In the genomic region with DNA sequence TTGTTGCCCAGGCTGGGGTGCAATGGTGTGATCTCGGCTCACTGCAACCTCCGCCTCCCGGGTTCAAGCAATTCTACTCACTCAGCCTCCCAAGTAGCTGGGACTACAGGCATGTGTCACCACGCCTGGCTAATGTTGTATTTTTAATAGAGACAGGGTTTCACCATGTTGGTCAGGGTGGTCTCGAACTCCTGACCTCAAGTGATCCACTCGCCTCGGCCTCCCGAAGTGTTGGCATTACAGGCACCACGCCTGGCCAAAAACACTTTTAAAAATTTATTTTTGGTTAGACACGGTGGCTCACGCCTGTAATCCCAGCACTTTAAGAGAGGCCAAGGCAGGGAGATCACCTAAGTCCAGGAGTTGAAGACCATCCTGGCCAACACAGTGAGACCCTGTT, we compare ENCODE assay signal across 11 cellular contexts. TPM values are rescaled to one million over a fixed set of nuclear protein-coding genes. Genes with fewer than 3 reads are reported as not detected.
DNase-seq lines count a peak whose midpoint lies in the region; ATAC-seq and TF ChIP-seq lines count a peak whose summit lies in the region.
"Not testable (repeated sequence)": the region's sequence is repeated elsewhere in the genome, so short reads cannot be mapped to it uniquely, and the experiment has no call there.
"Had no signal": no experiment of that assay in that cellular context is flagged by ENCODE, and none has a peak within 500 bp of the region (broad histone marks: within the 10 kb centered on the region; RNA-seq: fewer than 3 reads in every experiment).

No MANE protein-coding gene starts in this region.

- H3K27ac ChIP-seq in ACC112 (ENCODE audit: low read depth, low read length) = peak overlapping the region; percentile 100
- H3K27ac ChIP-seq in Karpas-422 (ENCODE audit: low read length) = peak overlapping the region; percentile 95
- H3K27ac ChIP-seq in endodermal cell (ENCODE audit: low read depth, low read length) = not testable (repeated sequence)
- H3K27ac ChIP-seq in prostate gland = peak overlapping the region; percentile 100
- peak overlapping the region; percentile 99 to 100 for H3K27ac ChIP-seq in thoracic aorta

- not testable (repeated sequence) for H3K4me2 ChIP-seq in Karpas-422 (ENCODE audit: low read depth, low read length, poor library complexity, severe bottlenecking)

- H2AFZ ChIP-seq in ACC112 (ENCODE audit: low read length, unreplicated experiment); Karpas-422 (ENCODE audit: low read length): not testable (repeated sequence)

- H3K9me3 Mint-ChIP-seq in activated CD4-positive, alpha-beta T cell treated with anti-CD3 and anti-CD28 coated beads, Interleukin-2, amount 10 ng/mL, durations not matched to agents 24 days and 14 days; endodermal cell; memory B cell: not testable (repeated sequence)

- peaks cover 77% of the 10 kb centered on the region for H3K4me1 Mint-ChIP-seq in activated CD4-positive, alpha-beta T cell treated with anti-CD3 and anti-CD28 coated beads, Interleukin-2, amount 10 ng/mL, durations not matched to agents 24 days and 14 days
- H3K4me1 Mint-ChIP-seq in endodermal cell (peaks cover 63% of the 10 kb centered on the region), memory B cell (peaks cover 59% of the 10 kb centered on the region)

- not testable (repeated sequence) for H3K9me2 ChIP-seq in Karpas-422 (replicated peaks; ENCODE audit: insufficient read depth, low read length)

- H3K4me1 ChIP-seq in ACC112 (ENCODE audit: control insufficient read depth, insufficient read depth, low read length, unreplicated experiment) = peaks cover 82% of the 10 kb centered on the region
- peaks cover 97% of the 10 kb centered on the region for H3K4me1 ChIP-seq in Karpas-422 (ENCODE audit: low read length)
- peaks cover 90% of the 10 kb centered on the region for H3K4me1 ChIP-seq in adipocyte (ENCODE audit: control insufficient read depth, insufficient read depth, low read length)
- peaks cover 14% of the 10 kb centered on the region for H3K4me1 ChIP-seq in endodermal cell (ENCODE audit: control insufficient read depth, insufficient read depth, low read length)
- peaks cover 47% of the 10 kb centered on the region for H3K4me1 ChIP-seq in prostate gland (replicated peaks)
- peaks cover 73 to 87% of the 10 kb centered on the region in 2 donors for H3K4me1 ChIP-seq in thoracic aorta (ENCODE audit: control insufficient read depth in 1 of 2, low read depth in 2 of 2)

- intact Hi-C loops in activated CD4-positive, alpha-beta T cell treated with anti-CD3 and anti-CD28 coated beads, Interleukin-2, amount 10 ng/mL, durations not matched to agents 24 days and 14 days (cut with micrococcal nuclease) = loop anchor here (10.0 kb wide), 1 partner anchor 330 kb away; a partner anchor contains a TSS
- intact Hi-C loops in prostate gland (cut with DNase I) = not testable (repeated sequence)

- not testable (repeated sequence) for H3K36me3 ChIP-seq in ACC112 (ENCODE audit: insufficient read depth, low read length); Karpas-422 (ENCODE audit: insufficient read depth, low read length); adipocyte (ENCODE audit: control insufficient read depth, insufficient read depth, low read length, severe bottlenecking); endodermal cell (ENCODE audit: control insufficient read depth, insufficient read depth, low read length); prostate gland; thoracic aorta

- H3K36me3 Mint-ChIP-seq in activated CD4-positive, alpha-beta T cell treated with anti-CD3 and anti-CD28 coated beads, Interleukin-2, amount 10 ng/mL, durations not matched to agents 24 days and 14 days (ENCODE audit: low read depth) = peaks cover 26% of the 10 kb centered on the region
- not testable (repeated sequence) for H3K36me3 Mint-ChIP-seq in endodermal cell (ENCODE audit: low read depth); memory B cell

- not testable (repeated sequence) for H3K27me3 Mint-ChIP-seq in activated CD4-positive, alpha-beta T cell treated with anti-CD3 and anti-CD28 coated beads, Interleukin-2, amount 10 ng/mL, durations not matched to agents 24 days and 14 days; endodermal cell (ENCODE audit: insufficient read depth); memory B cell

- 95 to 98% methylated on average over 7 to 11 of the region's 11 CpGs for WGBS in endodermal cell (ENCODE audit: insufficient coverage in 1 of 2, insufficient read length in 1 of 2), 2 experiments
- WGBS in prostate gland = 82% methylated on average over 11 of the region's 11 CpGs

- H3K4me3 ChIP-seq in ACC112 (ENCODE audit: low read depth, low read length); Karpas-422 (ENCODE audit: low read length); adipocyte (ENCODE audit: low read length); endodermal cell (ENCODE audit: low read length); prostate gland: not testable (repeated sequence)
- peak overlapping the region; percentile 42 for H3K4me3 ChIP-seq in thoracic aorta

- peak overlapping the region; percentile 100 for H3K27ac Mint-ChIP-seq in activated CD4-positive, alpha-beta T cell treated with anti-CD3 and anti-CD28 coated beads, Interleukin-2, amount 10 ng/mL, durations not matched to agents 24 days and 14 days
- H3K27ac Mint-ChIP-seq in endodermal cell = peak overlapping the region; percentile 52
- H3K27ac Mint-ChIP-seq in memory B cell = peak overlapping the region; percentile 100

- not testable (repeated sequence) for TF ChIP-seq POLR2A in prostate gland (IDR thresholded peaks at IDR 0.05)

- ATAC-seq in memory B cell (ENCODE audit: low read depth); thoracic aorta (ENCODE audit: insufficient number of reproducible peaks, low FRiP score, low read depth): not testable (repeated sequence)

- not testable (repeated sequence) for H4K20me1 ChIP-seq in Karpas-422 (ENCODE audit: insufficient read depth, low read depth, low read length)

- peaks cover 25% of the 10 kb centered on the region for H3K79me2 ChIP-seq in ACC112 (ENCODE audit: control insufficient read depth, insufficient read depth, low read length, unreplicated experiment)
- not testable (repeated sequence) for H3K79me2 ChIP-seq in Karpas-422 (ENCODE audit: low read length)

- not testable (repeated sequence) for H3K9ac ChIP-seq in Karpas-422 (ENCODE audit: low read length); endodermal cell (ENCODE audit: extremely low read depth, low read length, poor library complexity, severe bottlenecking)
- peak overlapping the region; percentile 99 for H3K9ac ChIP-seq in adipocyte (ENCODE audit: low read length)

- H3K9me3 ChIP-seq in Karpas-422 (ENCODE audit: low read length); adipocyte (ENCODE audit: control insufficient read depth, low read length); endodermal cell (ENCODE audit: control insufficient read depth, low read length); prostate gland; thoracic aorta: not testable (repeated sequence)

- DNase-seq in Karpas-422; activated CD4-positive, alpha-beta T cell treated with anti-CD3 and anti-CD28 coated beads, Interleukin-2, amount 10 ng/mL, durations not matched to agents 24 days and 14 days; adipocyte (ENCODE audit: low read depth); endodermal cell; memory B cell (ENCODE audit: low spot score in 2 of 2); prostate gland (ENCODE audit: low spot score); thoracic aorta (ENCODE audit: low spot score): not testable (repeated sequence)

- H3K4me3 Mint-ChIP-seq in activated CD4-positive, alpha-beta T cell treated with anti-CD3 and anti-CD28 coated beads, Interleukin-2, amount 10 ng/mL, durations not matched to agents 24 days and 14 days = peak overlapping the region; percentile 95
- not testable (repeated sequence) for H3K4me3 Mint-ChIP-seq in endodermal cell, memory B cell

- not testable (repeated sequence) for H3K27me3 ChIP-seq in ACC112 (ENCODE audit: insufficient read depth, low read length); Karpas-422 (ENCODE audit: low read length); adipocyte (replicated peaks; ENCODE audit: control insufficient read depth, insufficient read depth, low read length); endodermal cell (ENCODE audit: control insufficient read depth, insufficient read depth, low read length, poor library complexity, severe bottlenecking); prostate gland (replicated peaks; ENCODE audit: insufficient read depth); thoracic aorta (replicated peaks; ENCODE audit: insufficient read depth)

- TF ChIP-seq CTCF in endodermal cell (conservative IDR thresholded peaks at IDR 0.05); prostate gland (IDR thresholded peaks at IDR 0.05); thoracic aorta (IDR thresholded peaks at IDR 0.05): not testable (repeated sequence)

RNA-seq across cellular contexts. Expression of a gene that starts 14.2 kb away (rescaled TPM):
- total RNA-seq in Karpas-422 (2014; rRNA removed; shearing (Covaris generic); ENCODE audit: low replicate concordance) = 141 and 150 TPM in 2 replicates
- 278 and 280 TPM in 2 replicates for total RNA-seq in activated CD4-positive, alpha-beta T cell treated with anti-CD3 and anti-CD28 coated beads, Interleukin-2, amount 10 ng/mL, durations not matched to agents 24 days and 14 days
- total RNA-seq in endodermal cell (100 to 1,000 TPM; 133 to 173 TPM), prostate gland (100 to 1,000 TPM; 161 to 168 TPM), thoracic aorta (100 to 1,000 TPM; 588 to 607 TPM)
- polyA plus RNA-seq in endodermal cell (2013, experiment 1 of 2) = 132 TPM
- 134 TPM for polyA plus RNA-seq in endodermal cell (2013, experiment 2 of 2)

RNA-seq across cellular contexts. Expression of a gene that starts 16.0 kb away (rescaled TPM):
- not detected in 2 replicates for total RNA-seq in Karpas-422 (2014; rRNA removed; shearing (Covaris generic); ENCODE audit: low replicate concordance)
- total RNA-seq in activated CD4-positive, alpha-beta T cell treated with anti-CD3 and anti-CD28 coated beads, Interleukin-2, amount 10 ng/mL, durations not matched to agents 24 days and 14 days = 1.3 and 1.8 TPM in 2 replicates
- total RNA-seq in endodermal cell = 1 to 10 TPM; 3.7 to 3.9 TPM
- polyA plus RNA-seq in endodermal cell (2013, experiment 1 of 2) = 2.9 TPM
- polyA plus RNA-seq in endodermal cell (2013, experiment 2 of 2) = 1.5 TPM
- 1 to 10 TPM; 3.7 to 9.7 TPM for total RNA-seq in prostate gland
- 10 to 100 TPM; 28.4 to 45.1 TPM for total RNA-seq in thoracic aorta

RNA-seq across cellular contexts. Expression of a gene that starts 49.7 kb away (rescaled TPM):
- 0.54 TPM in 1 of 2 replicates, not detected in the other for total RNA-seq in Karpas-422 (2014; rRNA removed; shearing (Covaris generic); ENCODE audit: low replicate concordance)
- not detected in 2 replicates for total RNA-seq in activated CD4-positive, alpha-beta T cell treated with anti-CD3 and anti-CD28 coated beads, Interleukin-2, amount 10 ng/mL, durations not matched to agents 24 days and 14 days
- total RNA-seq in endodermal cell (1 to 10 TPM in 1 of 2 donors, under 1 TPM in 1; 0.70 to 1.6 TPM), prostate gland (not detected), thoracic aorta (not detected)
- polyA plus RNA-seq in endodermal cell (2013, experiment 1 of 2) = not detected
- not detected for polyA plus RNA-seq in endodermal cell (2013, experiment 2 of 2)
- total RNA-seq: G401; Right ventricle myocardium inferior; T-helper 2 cell treated with Interferon-gamma antibody and Interleukin-4, amounts not matched to agents 100 ng/mL and 5 ng/mL, for 36 hours had no signal

RNA-seq across cellular contexts. Expression of a gene that starts 57.3 kb away (rescaled TPM):
- 2.2 and 7.2 TPM in 2 replicates for total RNA-seq in Karpas-422 (2014; rRNA removed; shearing (Covaris generic); ENCODE audit: low replicate concordance)
- 1.5 and 2.4 TPM in 2 replicates for total RNA-seq in activated CD4-positive, alpha-beta T cell treated with anti-CD3 and anti-CD28 coated beads, Interleukin-2, amount 10 ng/mL, durations not matched to agents 24 days and 14 days
- total RNA-seq in endodermal cell = 1 to 10 TPM; 4.8 to 5.6 TPM
- polyA plus RNA-seq in endodermal cell (2013, experiment 1 of 2) = 5.6 TPM
- 8.3 TPM for polyA plus RNA-seq in endodermal cell (2013, experiment 2 of 2)
- total RNA-seq in prostate gland = 10 to 100 TPM in 1 of 2 donors, 1 to 10 TPM in 1; 4.7 to 12.3 TPM
- 10 to 100 TPM; 22.8 to 54.0 TPM for total RNA-seq in thoracic aorta
